13 cellular contexts compared by ENCODE assay signal in genomic region chr1:68128157-68128556, GRCh38.
DNase-seq lines count a peak whose midpoint lies in the region; ATAC-seq and TF ChIP-seq lines count a peak whose summit lies in the region.
"Had no signal": no experiment of that assay in that cellular context is flagged by ENCODE, and none has a peak within 500 bp of the region (broad histone marks: within the 10 kb centered on the region; RNA-seq: fewer than 3 reads in every experiment).

No MANE protein-coding gene starts in this region.

- H3K9me3 Mint-ChIP-seq in brain (no peaks in the 10 kb centered on the region), type B pancreatic cell (no peaks in the 10 kb centered on the region), osteocyte (ENCODE audit: unreplicated experiment) (no peaks in the 10 kb centered on the region)
- H3K9me3 Mint-ChIP-seq: activated naive CD4-positive, alpha-beta T cell treated with anti-CD3 and anti-CD28 coated beads for 36 hours; nephron progenitor cell; T-helper 1 cell treated with Interleukin-12 subunit alpha and Interleukin-12 subunit beta and Interleukin-4 antibody, amounts not matched to agents 30 μg/mL and 1 μg/mL, for 36 hours had no signal

- ATAC-seq in GM19324 (IDR thresholded peaks at IDR 0.05; ENCODE audit: low FRiP score, unreplicated experiment) (peak; percentile 67), HG03280 (IDR thresholded peaks at IDR 0.05; ENCODE audit: unreplicated experiment) (peak; percentile 74)

- peaks cover 23% of the 10 kb centered on the region for H3K36me3 Mint-ChIP-seq in brain
- H3K36me3 Mint-ChIP-seq in type B pancreatic cell, result peaks cover 20% of the 10 kb centered on the region
- H3K36me3 Mint-ChIP-seq in osteocyte (ENCODE audit: unreplicated experiment), result peaks cover 43% of the 10 kb centered on the region

- H3K4me1 Mint-ChIP-seq in brain, result peaks cover 16% of the 10 kb centered on the region
- peaks cover 3% of the 10 kb centered on the region for H3K4me1 Mint-ChIP-seq in type B pancreatic cell (ENCODE audit: unreplicated experiment)
- H3K4me1 Mint-ChIP-seq in osteocyte (ENCODE audit: unreplicated experiment), result no peaks in the 10 kb centered on the region
- H3K4me1 Mint-ChIP-seq: nephron progenitor cell had no signal

- H3K27me3 Mint-ChIP-seq in brain (peaks cover 4% of the 10 kb centered on the region), type B pancreatic cell (no peaks in the 10 kb centered on the region), osteocyte (ENCODE audit: unreplicated experiment) (no peaks in the 10 kb centered on the region)

- no peak for TF ChIP-seq CTCF in brain (conservative IDR thresholded peaks at IDR 0.05)
- no peak for TF ChIP-seq CTCF in type B pancreatic cell (conservative IDR thresholded peaks at IDR 0.05)
- no peak for TF ChIP-seq CTCF in osteocyte (IDR thresholded peaks at IDR 0.05)

- H3K27ac Mint-ChIP-seq in brain (peak overlapping the region in 3 of 5 experiments; percentile 8 to 64 (median 31)), type B pancreatic cell (no peak overlapping the region), osteocyte (ENCODE audit: unreplicated experiment) (no peak overlapping the region)
- H3K27ac Mint-ChIP-seq: activated naive CD4-positive, alpha-beta T cell treated with anti-CD3 and anti-CD28 coated beads for 36 hours; nephron progenitor cell; T-helper 1 cell treated with Interleukin-12 subunit alpha and Interleukin-12 subunit beta and Interleukin-4 antibody, amounts not matched to agents 30 μg/mL and 1 μg/mL, for 36 hours had no signal

- DNase-seq in non-pigmented ciliary epithelial cell (ENCODE audit: low read depth) (peak; percentile 68), NCI-H69 (lab: John Stamatoyannopoulos, UW) (no peak), type B pancreatic cell (ENCODE audit: extremely low spot score, unreplicated experiment) (no peak), osteocyte (ENCODE audit: extremely low spot score, unreplicated experiment) (no peak)
- DNase-seq in activated CD4-positive, CD25-positive, alpha-beta regulatory T cell treated with anti-CD3 and anti-CD28 coated beads, Interleukin-2, amount 50 U/mL, for 72 hours, result no peak
- DNase-seq: activated naive CD4-positive, alpha-beta T cell treated with anti-CD3 and anti-CD28 coated beads for 36 hours; foreskin melanocyte; NCI-H187; nephron progenitor cell had no signal

- H3K4me3 Mint-ChIP-seq in brain, result no peak overlapping the region
- H3K4me3 Mint-ChIP-seq in type B pancreatic cell, result no peak overlapping the region
- H3K4me3 Mint-ChIP-seq in osteocyte (ENCODE audit: unreplicated experiment), result no peak overlapping the region
- H3K4me3 Mint-ChIP-seq: activated naive CD4-positive, alpha-beta T cell treated with anti-CD3 and anti-CD28 coated beads for 36 hours; nephron progenitor cell; T-helper 1 cell treated with Interleukin-12 subunit alpha and Interleukin-12 subunit beta and Interleukin-4 antibody, amounts not matched to agents 30 μg/mL and 1 μg/mL, for 36 hours had no signal

Comparison
In these comparisons a context has a peak if more than half of its experiments do, and no peak if none do; other contexts are left out.
1. H3K27ac Mint-ChIP-seq: peak in brain (3 of 5); none in type B pancreatic cell (single experiment) and osteocyte (single experiment).